Comparison of ENCODE assay signal across 8 cellular contexts in genomic region chr19:58545286-58546068, GRCh38. TPM values are rescaled to one million over a fixed set of nuclear protein-coding genes. Genes with fewer than 3 reads are reported as not detected.
DNase-seq lines count a peak whose midpoint lies in the region; ATAC-seq and TF ChIP-seq lines count a peak whose summit lies in the region.

No MANE protein-coding gene starts in this region.

- no peak overlapping the region for H4K12ac ChIP-seq in trophoblast cell (ENCODE audit: low read depth, low read length)

- intact Hi-C loops in esophagus squamous epithelium (cut with DNase I): no loop called here

- DNase-seq in EH (ENCODE audit: low read depth) (peak; percentile 12), esophagus squamous epithelium (lab: John Stamatoyannopoulos, UW) (no peak), trophoblast cell (no peak), DMS 273 (lab: John Stamatoyannopoulos, UW; ENCODE audit: unreplicated experiment) (no peak), SKM-1 (lab: John Stamatoyannopoulos, UW; ENCODE audit: unreplicated experiment) (no peak), DMS114 treated with DMSO at 0.1 percent for 48 hours (lab: John Stamatoyannopoulos, UW; ENCODE audit: unreplicated experiment) (no peak)

- H3K4me2 ChIP-seq in SU-DHL-6 (ENCODE audit: low read depth, low read length, poor library complexity, severe bottlenecking) (peak overlapping the region; percentile 77), trophoblast cell (ENCODE audit: low read length) (peak overlapping the region; percentile 67)

- H3K4me1 ChIP-seq in esophagus squamous epithelium: peaks cover 24 to 49% (median 29%) of the 10 kb centered on the region in 3 donors
- peaks cover 7 to 14% of the 10 kb centered on the region in 2 experiments for H3K4me1 ChIP-seq in trophoblast cell (ENCODE audit: control insufficient read depth in 1 of 2, insufficient read depth in 2 of 2, low read length in 2 of 2)

- H3K36me3 ChIP-seq in SU-DHL-6 (ENCODE audit: low read length) (peaks cover 17% of the 10 kb centered on the region), esophagus squamous epithelium (peaks cover 33 to 53% (median 34%) of the 10 kb centered on the region in 3 donors), trophoblast cell (ENCODE audit: control insufficient read depth in 1 of 2, insufficient read depth in 2 of 2, low read length in 2 of 2) (peaks cover 44 to 48% of the 10 kb centered on the region in 2 experiments)

- TF ChIP-seq POLR2A in esophagus squamous epithelium (IDR thresholded peaks at IDR 0.05): no peak

- H3K23ac ChIP-seq in trophoblast cell (ENCODE audit: low read length): no peak overlapping the region

- H3K14ac ChIP-seq in trophoblast cell (ENCODE audit: low read length): no peak overlapping the region

- H3K4me3 ChIP-seq in SU-DHL-6 (ENCODE audit: insufficient read depth, low read length, poor library complexity, severe bottlenecking) (peak overlapping the region; percentile 100), esophagus squamous epithelium (peak overlapping the region; percentile 64 to 98 (median 80)), trophoblast cell (ENCODE audit: low read depth, low read length) (peak overlapping the region; percentile 97)

- no peak overlapping the region for H2AFZ ChIP-seq in SU-DHL-6 (ENCODE audit: low read depth, low read length, severe bottlenecking)
- H2AFZ ChIP-seq in trophoblast cell (ENCODE audit: insufficient read depth, low read length, poor library complexity): no peak overlapping the region

- TF ChIP-seq CTCF in SU-DHL-6 (IDR thresholded peaks at IDR 0.05; ENCODE audit: insufficient read depth, low read length, poor library complexity, severe bottlenecking) (no peak), esophagus squamous epithelium (IDR thresholded peaks at IDR 0.05) (no peak)

- H4K91ac ChIP-seq in trophoblast cell (ENCODE audit: low read depth, low read length): no peak overlapping the region

- 0 out of 2 replicates have a peak, but pooled peaks cover 8% of the 10 kb centered on the region for H3F3A ChIP-seq in SU-DHL-6 (ENCODE audit: insufficient read depth)

- H3K18ac ChIP-seq in trophoblast cell (ENCODE audit: low read length): no peak overlapping the region

- peaks cover 24% of the 10 kb centered on the region for H4K20me1 ChIP-seq in SU-DHL-6 (ENCODE audit: low read depth, low read length)

- no peaks in the 10 kb centered on the region for H3K9me2 ChIP-seq in SU-DHL-6 (replicated peaks; ENCODE audit: insufficient read depth, low read length)

- peaks cover 15% of the 10 kb centered on the region for H3K79me1 ChIP-seq in trophoblast cell (ENCODE audit: low read length)

- peak overlapping the region; percentile 98 for H3K9ac ChIP-seq in SU-DHL-6 (ENCODE audit: low read length)
- peak overlapping the region; percentile 96 for H3K9ac ChIP-seq in trophoblast cell (ENCODE audit: low read length)

- H3K9me3 ChIP-seq in SU-DHL-6 (ENCODE audit: insufficient read depth, low read length) (no peaks in the 10 kb centered on the region), esophagus squamous epithelium (no peaks in the 10 kb centered on the region), trophoblast cell (ENCODE audit: insufficient read depth, low read depth, low read length) (peaks cover 2% of the 10 kb centered on the region)

- H3K79me2 ChIP-seq in SU-DHL-6 (ENCODE audit: insufficient read depth, low read length) (peaks cover 40% of the 10 kb centered on the region), trophoblast cell (ENCODE audit: control insufficient read depth, insufficient read depth, low read length, poor library complexity) (peaks cover 26% of the 10 kb centered on the region)

- no peak overlapping the region for H2BK5ac ChIP-seq in trophoblast cell (ENCODE audit: low read depth, low read length, poor library complexity)

- peak overlapping the region; percentile 82 for H3K27ac ChIP-seq in SU-DHL-6 (ENCODE audit: low read depth, low read length)
- H3K27ac ChIP-seq in esophagus squamous epithelium: peak overlapping the region; percentile 93 to 98 (median 95)
- H3K27ac ChIP-seq in trophoblast cell (ENCODE audit: low read depth, low read length): no peak overlapping the region

- no peak overlapping the region for H2AK5ac ChIP-seq in trophoblast cell (ENCODE audit: low read length)

- no peak overlapping the region for H2BK120ac ChIP-seq in trophoblast cell (ENCODE audit: insufficient read depth, low read length, poor library complexity)

- no peak for ATAC-seq in GM18858 (IDR thresholded peaks at IDR 0.05; ENCODE audit: unreplicated experiment)

- peak overlapping the region; percentile 99 for H3K4ac ChIP-seq in trophoblast cell (ENCODE audit: low read depth, low read length)

- H4K8ac ChIP-seq in trophoblast cell (ENCODE audit: low read depth, low read length): no peak overlapping the region

- 2 to 9% methylated on average over 16 to 19 of the region's 22 CpGs for WGBS in esophagus squamous epithelium, 2 donors
- WGBS in trophoblast cell (ENCODE audit: extremely low coverage, insufficient coverage, insufficient read length): no CpG with 5 or more reads among the region's 22 CpGs

- H3K27me3 ChIP-seq in SU-DHL-6 (ENCODE audit: low read length) (no peaks in the 10 kb centered on the region), esophagus squamous epithelium (peaks cover 0 to 6% (median 0%) of the 10 kb centered on the region in 4 donors), trophoblast cell (ENCODE audit: insufficient read depth, low read length) (peaks cover 2% of the 10 kb centered on the region)

- H2BK12ac ChIP-seq in trophoblast cell (ENCODE audit: low read length): no peak overlapping the region

RNA-seq across cellular contexts. Expression of gene TRIM28, which starts 1.6 kb away (rescaled TPM):
- total RNA-seq in esophagus squamous epithelium: 100 to 1,000 TPM; 150 to 198 (median 179) TPM
- polyA plus RNA-seq in trophoblast cell (2013): 646 and 654 TPM in 2 replicates

RNA-seq across cellular contexts. Expression of gene CHMP2A, which starts 9.4 kb away (rescaled TPM):
- 10 to 100 TPM; 76.5 to 99.5 (median 86.6) TPM for total RNA-seq in esophagus squamous epithelium
- 137 and 138 TPM in 2 replicates for polyA plus RNA-seq in trophoblast cell (2013)

RNA-seq across cellular contexts. Expression of gene UBE2M, which starts 12.9 kb away (rescaled TPM):
- 10 to 100 TPM; 22.0 to 37.4 (median 24.7) TPM for total RNA-seq in esophagus squamous epithelium
- polyA plus RNA-seq in trophoblast cell (2013): 98.2 and 99.0 TPM in 2 replicates

RNA-seq across cellular contexts. Expression of gene ZBTB45, which starts 25.9 kb away (rescaled TPM):
- total RNA-seq in esophagus squamous epithelium: 10 to 100 TPM in 1 of 4 donors, 1 to 10 TPM in 3; 6.9 to 11.1 (median 8.3) TPM
- 14.8 and 15.3 TPM in 2 replicates for polyA plus RNA-seq in trophoblast cell (2013)

RNA-seq across cellular contexts. Expression of gene MZF1, which starts 27.7 kb away (rescaled TPM):
- total RNA-seq in esophagus squamous epithelium: 10 to 100 TPM; 11.8 to 30.9 (median 21.7) TPM
- 12.4 and 13.2 TPM in 2 replicates for polyA plus RNA-seq in trophoblast cell (2013)
